In genomic region chr5:172266071-172266675, GRCh38 we compare ENCODE assay signal across 18 cellular contexts. TPM values are rescaled to one million over a fixed set of nuclear protein-coding genes. Genes with fewer than 3 reads are reported as not detected.
DNase-seq lines count a peak whose midpoint lies in the region; ATAC-seq and TF ChIP-seq lines count a peak whose summit lies in the region.
"Had no signal": no experiment of that assay in that cellular context is flagged by ENCODE, and none has a peak within 500 bp of the region (broad histone marks: within the 10 kb centered on the region; RNA-seq: fewer than 3 reads in every experiment).

No MANE protein-coding gene starts in this region.

- no peak overlapping the region for H3K4me3 ChIP-seq in RWPE2 (ENCODE audit: severe bottlenecking)
- no peak overlapping the region for H3K4me3 ChIP-seq in ovary
- H3K4me3 ChIP-seq: dorsolateral prefrontal cortex, gastroesophageal sphincter, stomach had no signal

- no peaks in the 10 kb centered on the region for H3K27me3 Mint-ChIP-seq in osteocyte (ENCODE audit: unreplicated experiment)
- no peaks in the 10 kb centered on the region for H3K27me3 Mint-ChIP-seq in activated CD4-positive, alpha-beta memory T cell treated with anti-CD3 and anti-CD28 coated beads, Interleukin-2, amount 10 ng/mL, durations not matched to agents 7 days and 5 days

- H3K4me1 ChIP-seq in RWPE2 (ENCODE audit: insufficient read depth, poor library complexity, severe bottlenecking) (no peaks in the 10 kb centered on the region), foreskin keratinocyte (no peaks in the 10 kb centered on the region), ovary (ENCODE audit: insufficient read depth) (peaks cover 2% of the 10 kb centered on the region)

- no peak for TF ChIP-seq CTCF in RWPE2 (IDR thresholded peaks at IDR 0.05; ENCODE audit: poor library complexity, severe bottlenecking)
- no peak for TF ChIP-seq CTCF in foreskin keratinocyte (conservative IDR thresholded peaks at IDR 0.05)
- TF ChIP-seq CTCF in osteocyte (IDR thresholded peaks at IDR 0.05): no peak
- TF ChIP-seq CTCF in ovary (IDR thresholded peaks at IDR 0.05): no peak

- DNase-seq in NCI-H2029 treated with DMSO at 0.1 percent for 48 hours (lab: John Stamatoyannopoulos, UW): peak; percentile 21
- DNase-seq in NCI-H2029 (lab: John Stamatoyannopoulos, UW): no peak
- no peak for DNase-seq in RWPE2 (ENCODE audit: low spot score)
- peak in 1 of 2 donors; percentile 83 for DNase-seq in foreskin keratinocyte
- no peak for DNase-seq in osteocyte (ENCODE audit: extremely low spot score, unreplicated experiment)
- no peak for DNase-seq in ovary
- DNase-seq in activated CD8-positive, alpha-beta memory T cell treated with anti-CD3 and anti-CD28 coated beads for 24 hours: no peak
- DNase-seq in activated CD4-positive, alpha-beta memory T cell treated with anti-CD3 and anti-CD28 coated beads, Interleukin-2, amount 10 ng/mL, durations not matched to agents 7 days and 5 days: no peak
- DNase-seq: AML-193; dorsolateral prefrontal cortex; erythroblast; Kasumi-1; NCI-H1092 treated with DMSO at 0.1 percent for 48 hours; stimulated activated CD4-positive, alpha-beta T cell treated with anti-CD3 and anti-CD28 coated beads, Interleukin-1b, Interleukin-23, amount 100 ng/mL, for 48 hours; stomach had no signal

- TF ChIP-seq POLR2A in ovary (IDR thresholded peaks at IDR 0.05): no peak

- no peaks in the 10 kb centered on the region; the same call in 1 of the 2 replicates for H3K36me3 ChIP-seq in RWPE2 (ENCODE audit: low read depth)
- H3K36me3 ChIP-seq in ovary: no peaks in the 10 kb centered on the region
- H3K36me3 ChIP-seq: gastroesophageal sphincter, stomach had no signal

- no peaks in the 10 kb centered on the region for H3K9me3 Mint-ChIP-seq in osteocyte (ENCODE audit: unreplicated experiment)
- no peaks in the 10 kb centered on the region for H3K9me3 Mint-ChIP-seq in activated CD4-positive, alpha-beta memory T cell treated with anti-CD3 and anti-CD28 coated beads, Interleukin-2, amount 10 ng/mL, durations not matched to agents 7 days and 5 days

- intact Hi-C loops in ovary (cut with DNase I): no loop called here

- CTCF ChIA-PET in activated CD4-positive, alpha-beta memory T cell treated with anti-CD3 and anti-CD28 coated beads, Interleukin-2, amount 10 ng/mL, durations not matched to agents 7 days and 5 days (lab: Charles Lee): interaction anchor here (1.9 kb wide), 1 partner anchor 17 kb away, joined by 8 read pairs; the partner anchor contains the start of gene UBTD2

- H3K4me1 Mint-ChIP-seq in osteocyte (ENCODE audit: unreplicated experiment): peaks cover 35% of the 10 kb centered on the region
- H3K4me1 Mint-ChIP-seq in activated CD4-positive, alpha-beta memory T cell treated with anti-CD3 and anti-CD28 coated beads, Interleukin-2, amount 10 ng/mL, durations not matched to agents 7 days and 5 days: peaks cover 15% of the 10 kb centered on the region

- peak overlapping the region; percentile 49 for H3K27ac Mint-ChIP-seq in osteocyte (ENCODE audit: unreplicated experiment)
- H3K27ac Mint-ChIP-seq in activated CD4-positive, alpha-beta memory T cell treated with anti-CD3 and anti-CD28 coated beads, Interleukin-2, amount 10 ng/mL, durations not matched to agents 7 days and 5 days: no peak overlapping the region
- H3K27ac Mint-ChIP-seq: activated naive CD4-positive, alpha-beta T cell treated with anti-CD3 and anti-CD28 coated beads, Interleukin-2, amount 50 U/mL, for 72 hours had no signal

- H3K27me3 ChIP-seq in RWPE2 (ENCODE audit: insufficient read depth, poor library complexity, severe bottlenecking) (no peaks in the 10 kb centered on the region), foreskin keratinocyte (no peaks in the 10 kb centered on the region), ovary (no peaks in the 10 kb centered on the region)
- H3K27me3 ChIP-seq: dorsolateral prefrontal cortex, gastroesophageal sphincter, stomach had no signal

- WGBS in ovary, 3 donors: 80 to 82% (median 80%) methylated on average over 10 of the region's 10 CpGs

- POLR2A ChIA-PET in activated CD4-positive, alpha-beta memory T cell treated with anti-CD3 and anti-CD28 coated beads, Interleukin-2, amount 10 ng/mL, durations not matched to agents 7 days and 5 days (lab: Charles Lee): no interaction called here

- H3K27ac ChIP-seq in RWPE2 (ENCODE audit: poor library complexity, severe bottlenecking): peak overlapping the region; percentile 4
- H3K27ac ChIP-seq in foreskin keratinocyte: peak overlapping the region; percentile 26
- no peak overlapping the region for H3K27ac ChIP-seq in ovary
- H3K27ac ChIP-seq: 22Rv1, dorsolateral prefrontal cortex had no signal

- ATAC-seq in RWPE2 (ENCODE audit: low read depth) (peak; percentile 91), foreskin keratinocyte (peak; percentile 87)
- ATAC-seq: activated naive CD4-positive, alpha-beta T cell treated with anti-CD3 and anti-CD28 coated beads, Interleukin-2, amount 50 U/mL, for 72 hours; gastroesophageal sphincter had no signal

- no peak for TF ChIP-seq EP300 in ovary (IDR thresholded peaks at IDR 0.05)

- H3K36me3 Mint-ChIP-seq in osteocyte (ENCODE audit: unreplicated experiment): peaks cover 2% of the 10 kb centered on the region
- peaks cover 7% of the 10 kb centered on the region for H3K36me3 Mint-ChIP-seq in activated CD4-positive, alpha-beta memory T cell treated with anti-CD3 and anti-CD28 coated beads, Interleukin-2, amount 10 ng/mL, durations not matched to agents 7 days and 5 days (ENCODE audit: low read depth)

- H3K4me3 Mint-ChIP-seq in osteocyte (ENCODE audit: unreplicated experiment): no peak overlapping the region
- no peak overlapping the region for H3K4me3 Mint-ChIP-seq in activated CD4-positive, alpha-beta memory T cell treated with anti-CD3 and anti-CD28 coated beads, Interleukin-2, amount 10 ng/mL, durations not matched to agents 7 days and 5 days

- H3K9me3 ChIP-seq in RWPE2 (ENCODE audit: severe bottlenecking) (no peaks in the 10 kb centered on the region), ovary (no peaks in the 10 kb centered on the region)
- H3K9me3 ChIP-seq: gastroesophageal sphincter, stomach had no signal

RNA-seq across cellular contexts. Expression of gene UBTD2, which starts 17.4 kb away (rescaled TPM):
- total RNA-seq in foreskin keratinocyte: 17.1 and 18.7 TPM in 2 replicates
- 9.9 and 10.2 TPM in 2 replicates for polyA plus RNA-seq in foreskin keratinocyte
- total RNA-seq in osteocyte: 47.5 and 48.0 TPM in 2 replicates
- total RNA-seq in ovary: 10 to 100 TPM; 21.4 to 31.5 (median 28.6) TPM
- 10 to 100 TPM; 17.0 to 29.2 TPM for polyA plus RNA-seq in ovary
- 10 to 100 TPM; 10.2 to 10.6 TPM for total RNA-seq in activated CD4-positive, alpha-beta memory T cell treated with anti-CD3 and anti-CD28 coated beads, Interleukin-2, amount 10 ng/mL, durations not matched to agents 7 days and 5 days

Comparison
In these comparisons a context has a peak if more than half of its experiments do, and no peak if none do; other contexts are left out.
1. H3K27ac ChIP-seq: peak in RWPE2 (single experiment) and foreskin keratinocyte (single experiment); none in ovary (0 of 2).